In the genomic region with DNA sequence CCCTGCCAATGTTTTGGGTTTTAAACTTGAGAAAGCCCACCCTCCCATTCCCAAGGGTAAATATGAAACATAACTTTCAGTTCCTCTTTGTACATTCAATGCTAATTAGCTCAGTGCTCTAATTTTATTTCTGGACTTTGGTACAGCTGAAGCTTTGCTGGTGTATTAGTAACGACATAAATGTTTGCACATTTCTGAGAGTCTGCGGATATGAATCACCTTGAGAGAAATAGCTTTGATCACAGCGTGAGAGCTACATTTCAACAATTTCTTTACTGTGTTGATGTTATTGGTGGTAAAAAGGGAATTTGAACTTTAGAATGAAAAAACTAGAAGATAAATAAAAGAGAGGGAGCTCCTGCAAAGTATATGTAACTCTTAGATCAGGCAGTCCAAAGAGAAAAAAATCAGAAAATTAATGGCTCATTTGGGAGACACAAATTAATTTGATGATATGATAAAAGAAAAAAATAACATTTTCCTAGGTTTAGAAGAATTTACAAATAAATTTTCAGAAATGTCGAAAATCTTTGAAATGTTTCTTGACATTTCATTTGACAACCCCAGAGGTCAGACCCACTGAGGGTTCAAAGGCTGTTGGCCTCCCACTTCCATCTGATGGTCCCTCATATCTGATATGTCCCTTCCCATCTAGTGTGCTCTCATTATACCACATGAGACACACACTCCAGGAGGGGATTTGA, we compare ENCODE assay signal across 1 cellular context.
A peak's percentile ranks its signal among the peaks of the same experiment; 100 is the strongest.
TF ChIP-seq lines count a peak whose summit lies in the region.

No MANE protein-coding gene starts in this region.

TF ChIP-seq in HepG2, 621 proteins besides CTCF, POLR2A, EP300 and RAD21 (continued from another document and continues in another):
- TF ChIP-seq ZNF549 (CRISPR knock-in tag; IDR thresholded peaks at IDR 0.05) (no peak), ZNF703 (CRISPR knock-in tag; IDR thresholded peaks at IDR 0.05; ENCODE audit: borderline replicate concordance) (no peak), KAT7 (CRISPR knock-in tag; IDR thresholded peaks at IDR 0.05; ENCODE audit: borderline replicate concordance) (no peak), SP4 (CRISPR knock-in tag; IDR thresholded peaks at IDR 0.05) (no peak), PITX1 (CRISPR knock-in tag; IDR thresholded peaks at IDR 0.05) (no peak), KAT8 (CRISPR knock-in tag; IDR thresholded peaks at IDR 0.05) (peak; percentile 72; the same call in 1 of the 2 replicates), MEF2D (CRISPR knock-in tag; IDR thresholded peaks at IDR 0.05) (0 out of 2 replicates have a peak, but pooled peaks have one; percentile 36), HNF4A (CRISPR knock-in tag; IDR thresholded peaks at IDR 0.05) (peak; percentile 83), SAP130 (CRISPR knock-in tag; IDR thresholded peaks at IDR 0.05; ENCODE audit: low read depth) (peak; percentile 73), TOPORS (CRISPR knock-in tag; IDR thresholded peaks at IDR 0.05) (no peak), XRCC5 (optimal IDR thresholded peaks at IDR 0.05; ENCODE audit: low read length) (no peak), DNMT3B (CRISPR knock-in tag; conservative IDR thresholded peaks at IDR 0.05) (no peak), NR2F6 (IDR thresholded peaks at IDR 0.05) (peak; percentile 84), NR2F6 (CRISPR knock-in tag; IDR thresholded peaks at IDR 0.05) (peak; percentile 82), MLLT10 (CRISPR knock-in tag; IDR thresholded peaks at IDR 0.05) (no peak), ZSCAN29 (CRISPR knock-in tag; conservative IDR thresholded peaks at IDR 0.05) (no peak), YEATS4 (CRISPR knock-in tag; IDR thresholded peaks at IDR 0.05; ENCODE audit: borderline replicate concordance) (no peak), ZFP37 (CRISPR knock-in tag; IDR thresholded peaks at IDR 0.05; ENCODE audit: borderline replicate concordance) (no peak), TMF1 (CRISPR knock-in tag; IDR thresholded peaks at IDR 0.05; ENCODE audit: low read depth) (no peak), AKAP8 (CRISPR knock-in tag; IDR thresholded peaks at IDR 0.05) (no peak), ASH2L (IDR thresholded peaks at IDR 0.05; ENCODE audit: insufficient read length, low read depth, low read length) (peak; percentile 100), NR2C2 (CRISPR knock-in tag; IDR thresholded peaks at IDR 0.05; ENCODE audit: borderline replicate concordance) (peak; percentile 65; the same call in 1 of the 2 replicates), KDM2A (CRISPR knock-in tag; IDR thresholded peaks at IDR 0.05; ENCODE audit: borderline replicate concordance, low read depth) (no peak), ZNF550 (CRISPR knock-in tag; IDR thresholded peaks at IDR 0.05; ENCODE audit: borderline replicate concordance) (no peak), ISL2 (CRISPR knock-in tag; IDR thresholded peaks at IDR 0.05) (peak; percentile 82), RFX5 (IDR thresholded peaks at IDR 0.05; ENCODE audit: low read depth, low read length) (no peak), CENPT (CRISPR knock-in tag; IDR thresholded peaks at IDR 0.05; ENCODE audit: low read depth) (no peak), ZKSCAN5 (CRISPR knock-in tag; IDR thresholded peaks at IDR 0.05) (no peak), SAFB2 (CRISPR knock-in tag; IDR thresholded peaks at IDR 0.05; ENCODE audit: borderline replicate concordance, low read depth) (no peak), TBX2 (CRISPR knock-in tag; IDR thresholded peaks at IDR 0.05; ENCODE audit: borderline replicate concordance) (no peak; the same call in 1 of the 2 replicates), ZNF616 (CRISPR knock-in tag; IDR thresholded peaks at IDR 0.05; ENCODE audit: low read depth) (no peak), SUZ12 (IDR thresholded peaks at IDR 0.05; ENCODE audit: low read depth, low read length) (no peak), FOXM1 (CRISPR knock-in tag; IDR thresholded peaks at IDR 0.05) (no peak), ZNF3 (CRISPR knock-in tag; IDR thresholded peaks at IDR 0.05) (no peak), NCOR1 (IDR thresholded peaks at IDR 0.05; ENCODE audit: borderline replicate concordance, low read length) (peak; percentile 97), ATF1 (CRISPR knock-in tag; IDR thresholded peaks at IDR 0.05) (0 out of 2 replicates have a peak, but pooled peaks have one; percentile 16), ZSCAN31 (CRISPR knock-in tag; IDR thresholded peaks at IDR 0.05; ENCODE audit: low read depth) (no peak), ZNF124 (CRISPR knock-in tag; IDR thresholded peaks at IDR 0.05) (no peak), ZKSCAN8 (CRISPR knock-in tag; IDR thresholded peaks at IDR 0.05; ENCODE audit: borderline replicate concordance) (no peak; the same call in 1 of the 2 replicates), SSRP1 (CRISPR knock-in tag; IDR thresholded peaks at IDR 0.05) (0 out of 2 replicates have a peak, but pooled peaks have one; percentile 26), ZNF772 (CRISPR knock-in tag; IDR thresholded peaks at IDR 0.05) (no peak), ZNF367 (CRISPR knock-in tag; IDR thresholded peaks at IDR 0.05; ENCODE audit: borderline replicate concordance) (no peak)
- TF ChIP-seq, protein P1, sequence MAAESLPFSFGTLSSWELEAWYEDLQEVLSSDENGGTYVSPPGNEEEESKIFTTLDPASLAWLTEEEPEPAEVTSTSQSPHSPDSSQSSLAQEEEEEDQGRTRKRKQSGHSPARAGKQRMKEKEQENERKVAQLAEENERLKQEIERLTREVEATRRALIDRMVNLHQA (CRISPR knock-in tag; IDR thresholded peaks at IDR 0.05) = no peak
- TF ChIP-seq, protein P2, sequence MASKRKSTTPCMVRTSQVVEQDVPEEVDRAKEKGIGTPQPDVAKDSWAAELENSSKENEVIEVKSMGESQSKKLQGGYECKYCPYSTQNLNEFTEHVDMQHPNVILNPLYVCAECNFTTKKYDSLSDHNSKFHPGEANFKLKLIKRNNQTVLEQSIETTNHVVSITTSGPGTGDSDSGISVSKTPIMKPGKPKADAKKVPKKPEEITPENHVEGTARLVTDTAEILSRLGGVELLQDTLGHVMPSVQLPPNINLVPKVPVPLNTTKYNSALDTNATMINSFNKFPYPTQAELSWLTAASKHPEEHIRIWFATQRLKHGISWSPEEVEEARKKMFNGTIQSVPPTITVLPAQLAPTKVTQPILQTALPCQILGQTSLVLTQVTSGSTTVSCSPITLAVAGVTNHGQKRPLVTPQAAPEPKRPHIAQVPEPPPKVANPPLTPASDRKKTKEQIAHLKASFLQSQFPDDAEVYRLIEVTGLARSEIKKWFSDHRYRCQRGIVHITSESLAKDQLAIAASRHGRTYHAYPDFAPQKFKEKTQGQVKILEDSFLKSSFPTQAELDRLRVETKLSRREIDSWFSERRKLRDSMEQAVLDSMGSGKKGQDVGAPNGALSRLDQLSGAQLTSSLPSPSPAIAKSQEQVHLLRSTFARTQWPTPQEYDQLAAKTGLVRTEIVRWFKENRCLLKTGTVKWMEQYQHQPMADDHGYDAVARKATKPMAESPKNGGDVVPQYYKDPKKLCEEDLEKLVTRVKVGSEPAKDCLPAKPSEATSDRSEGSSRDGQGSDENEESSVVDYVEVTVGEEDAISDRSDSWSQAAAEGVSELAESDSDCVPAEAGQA (IDR thresholded peaks at IDR 0.05; ENCODE audit: low read depth) = no peak
- TF ChIP-seq, protein P2 (CRISPR knock-in tag; IDR thresholded peaks at IDR 0.05; ENCODE audit: borderline replicate concordance) = no peak
- TF ChIP-seq, protein P3, sequence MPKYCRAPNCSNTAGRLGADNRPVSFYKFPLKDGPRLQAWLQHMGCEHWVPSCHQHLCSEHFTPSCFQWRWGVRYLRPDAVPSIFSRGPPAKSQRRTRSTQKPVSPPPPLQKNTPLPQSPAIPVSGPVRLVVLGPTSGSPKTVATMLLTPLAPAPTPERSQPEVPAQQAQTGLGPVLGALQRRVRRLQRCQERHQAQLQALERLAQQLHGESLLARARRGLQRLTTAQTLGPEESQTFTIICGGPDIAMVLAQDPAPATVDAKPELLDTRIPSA (CRISPR knock-in tag; IDR thresholded peaks at IDR 0.05; ENCODE audit: borderline replicate concordance) = no peak
- TF ChIP-seq, protein P4, sequence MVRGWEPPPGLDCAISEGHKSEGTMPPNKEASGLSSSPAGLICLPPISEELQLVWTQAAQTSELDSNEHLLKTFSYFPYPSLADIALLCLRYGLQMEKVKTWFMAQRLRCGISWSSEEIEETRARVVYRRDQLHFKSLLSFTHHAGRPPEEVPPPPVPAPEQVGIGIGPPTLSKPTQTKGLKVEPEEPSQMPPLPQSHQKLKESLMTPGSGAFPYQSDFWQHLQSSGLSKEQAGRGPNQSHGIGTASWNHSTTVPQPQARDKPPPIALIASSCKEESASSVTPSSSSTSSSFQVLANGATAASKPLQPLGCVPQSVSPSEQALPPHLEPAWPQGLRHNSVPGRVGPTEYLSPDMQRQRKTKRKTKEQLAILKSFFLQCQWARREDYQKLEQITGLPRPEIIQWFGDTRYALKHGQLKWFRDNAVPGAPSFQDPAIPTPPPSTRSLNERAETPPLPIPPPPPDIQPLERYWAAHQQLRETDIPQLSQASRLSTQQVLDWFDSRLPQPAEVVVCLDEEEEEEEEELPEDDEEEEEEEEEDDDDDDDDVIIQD (CRISPR knock-in tag; IDR thresholded peaks at IDR 0.05; ENCODE audit: low read depth) = peak; percentile 12; the same call in 1 of the 2 replicates
- TF ChIP-seq, protein P5, sequence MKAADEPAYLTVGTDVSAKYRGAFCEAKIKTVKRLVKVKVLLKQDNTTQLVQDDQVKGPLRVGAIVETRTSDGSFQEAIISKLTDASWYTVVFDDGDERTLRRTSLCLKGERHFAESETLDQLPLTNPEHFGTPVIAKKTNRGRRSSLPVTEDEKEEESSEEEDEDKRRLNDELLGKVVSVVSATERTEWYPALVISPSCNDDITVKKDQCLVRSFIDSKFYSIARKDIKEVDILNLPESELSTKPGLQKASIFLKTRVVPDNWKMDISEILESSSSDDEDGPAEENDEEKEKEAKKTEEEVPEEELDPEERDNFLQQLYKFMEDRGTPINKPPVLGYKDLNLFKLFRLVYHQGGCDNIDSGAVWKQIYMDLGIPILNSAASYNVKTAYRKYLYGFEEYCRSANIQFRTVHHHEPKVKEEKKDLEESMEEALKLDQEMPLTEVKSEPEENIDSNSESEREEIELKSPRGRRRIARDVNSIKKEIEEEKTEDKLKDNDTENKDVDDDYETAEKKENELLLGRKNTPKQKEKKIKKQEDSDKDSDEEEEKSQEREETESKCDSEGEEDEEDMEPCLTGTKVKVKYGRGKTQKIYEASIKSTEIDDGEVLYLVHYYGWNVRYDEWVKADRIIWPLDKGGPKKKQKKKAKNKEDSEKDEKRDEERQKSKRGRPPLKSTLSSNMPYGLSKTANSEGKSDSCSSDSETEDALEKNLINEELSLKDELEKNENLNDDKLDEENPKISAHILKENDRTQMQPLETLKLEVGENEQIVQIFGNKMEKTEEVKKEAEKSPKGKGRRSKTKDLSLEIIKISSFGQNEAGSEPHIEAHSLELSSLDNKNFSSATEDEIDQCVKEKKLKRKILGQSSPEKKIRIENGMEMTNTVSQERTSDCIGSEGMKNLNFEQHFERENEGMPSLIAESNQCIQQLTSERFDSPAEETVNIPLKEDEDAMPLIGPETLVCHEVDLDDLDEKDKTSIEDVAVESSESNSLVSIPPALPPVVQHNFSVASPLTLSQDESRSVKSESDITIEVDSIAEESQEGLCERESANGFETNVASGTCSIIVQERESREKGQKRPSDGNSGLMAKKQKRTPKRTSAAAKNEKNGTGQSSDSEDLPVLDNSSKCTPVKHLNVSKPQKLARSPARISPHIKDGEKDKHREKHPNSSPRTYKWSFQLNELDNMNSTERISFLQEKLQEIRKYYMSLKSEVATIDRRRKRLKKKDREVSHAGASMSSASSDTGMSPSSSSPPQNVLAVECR (CRISPR knock-in tag; IDR thresholded peaks at IDR 0.05; ENCODE audit: borderline replicate concordance) = no peak
- TF ChIP-seq, protein P6, sequence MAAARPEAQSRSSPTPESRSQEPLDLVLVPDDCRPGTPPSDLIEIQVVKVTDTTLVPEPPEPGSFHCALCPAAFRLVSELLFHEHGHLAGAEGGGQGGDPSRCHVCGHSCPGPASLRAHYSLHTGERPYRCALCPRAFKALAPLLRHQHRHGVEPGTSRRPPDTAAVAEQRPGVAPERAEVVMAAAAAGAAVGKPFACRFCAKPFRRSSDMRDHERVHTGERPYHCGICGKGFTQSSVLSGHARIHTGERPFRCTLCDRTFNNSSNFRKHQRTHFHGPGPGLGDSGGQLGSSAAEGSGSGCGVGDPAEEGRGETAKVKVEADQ (CRISPR knock-in tag; IDR thresholded peaks at IDR 0.05; ENCODE audit: borderline replicate concordance) = no peak
- TF ChIP-seq, protein P7, sequence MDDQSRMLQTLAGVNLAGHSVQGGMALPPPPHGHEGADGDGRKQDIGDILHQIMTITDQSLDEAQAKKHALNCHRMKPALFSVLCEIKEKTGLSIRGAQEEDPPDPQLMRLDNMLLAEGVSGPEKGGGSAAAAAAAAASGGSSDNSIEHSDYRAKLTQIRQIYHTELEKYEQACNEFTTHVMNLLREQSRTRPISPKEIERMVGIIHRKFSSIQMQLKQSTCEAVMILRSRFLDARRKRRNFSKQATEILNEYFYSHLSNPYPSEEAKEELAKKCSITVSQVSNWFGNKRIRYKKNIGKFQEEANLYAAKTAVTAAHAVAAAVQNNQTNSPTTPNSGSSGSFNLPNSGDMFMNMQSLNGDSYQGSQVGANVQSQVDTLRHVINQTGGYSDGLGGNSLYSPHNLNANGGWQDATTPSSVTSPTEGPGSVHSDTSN (CRISPR knock-in tag; IDR thresholded peaks at IDR 0.05; ENCODE audit: borderline replicate concordance) = no peak
- TF ChIP-seq, protein P8, sequence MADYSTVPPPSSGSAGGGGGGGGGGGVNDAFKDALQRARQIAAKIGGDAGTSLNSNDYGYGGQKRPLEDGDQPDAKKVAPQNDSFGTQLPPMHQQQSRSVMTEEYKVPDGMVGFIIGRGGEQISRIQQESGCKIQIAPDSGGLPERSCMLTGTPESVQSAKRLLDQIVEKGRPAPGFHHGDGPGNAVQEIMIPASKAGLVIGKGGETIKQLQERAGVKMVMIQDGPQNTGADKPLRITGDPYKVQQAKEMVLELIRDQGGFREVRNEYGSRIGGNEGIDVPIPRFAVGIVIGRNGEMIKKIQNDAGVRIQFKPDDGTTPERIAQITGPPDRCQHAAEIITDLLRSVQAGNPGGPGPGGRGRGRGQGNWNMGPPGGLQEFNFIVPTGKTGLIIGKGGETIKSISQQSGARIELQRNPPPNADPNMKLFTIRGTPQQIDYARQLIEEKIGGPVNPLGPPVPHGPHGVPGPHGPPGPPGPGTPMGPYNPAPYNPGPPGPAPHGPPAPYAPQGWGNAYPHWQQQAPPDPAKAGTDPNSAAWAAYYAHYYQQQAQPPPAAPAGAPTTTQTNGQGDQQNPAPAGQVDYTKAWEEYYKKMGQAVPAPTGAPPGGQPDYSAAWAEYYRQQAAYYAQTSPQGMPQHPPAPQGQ (CRISPR knock-in tag; IDR thresholded peaks at IDR 0.05; ENCODE audit: borderline replicate concordance) = no peak
